3 cellular contexts compared by ENCODE assay signal in genomic region chr6:34378470-34378869, GRCh38.
TF ChIP-seq lines count a peak whose summit lies in the region.

No MANE protein-coding gene starts in this region.

TF ChIP-seq in SK-N-SH, 30 proteins besides CTCF, POLR2A, EP300 and RAD21:
- no peak for TF ChIP-seq FOSL2 (IDR thresholded peaks at IDR 0.05; ENCODE audit: borderline replicate concordance, low read depth)
- no peak for TF ChIP-seq TCF12 (IDR thresholded peaks at IDR 0.05)
- no peak for TF ChIP-seq RCOR1 (IDR thresholded peaks at IDR 0.05; ENCODE audit: low read length)
- no peak for TF ChIP-seq MEF2A (IDR thresholded peaks at IDR 0.05; ENCODE audit: borderline replicate concordance, low read depth)
- TF ChIP-seq NRF1 (IDR thresholded peaks at IDR 0.05; ENCODE audit: low read depth, low read length) = no peak
- TF ChIP-seq, protein P1, sequence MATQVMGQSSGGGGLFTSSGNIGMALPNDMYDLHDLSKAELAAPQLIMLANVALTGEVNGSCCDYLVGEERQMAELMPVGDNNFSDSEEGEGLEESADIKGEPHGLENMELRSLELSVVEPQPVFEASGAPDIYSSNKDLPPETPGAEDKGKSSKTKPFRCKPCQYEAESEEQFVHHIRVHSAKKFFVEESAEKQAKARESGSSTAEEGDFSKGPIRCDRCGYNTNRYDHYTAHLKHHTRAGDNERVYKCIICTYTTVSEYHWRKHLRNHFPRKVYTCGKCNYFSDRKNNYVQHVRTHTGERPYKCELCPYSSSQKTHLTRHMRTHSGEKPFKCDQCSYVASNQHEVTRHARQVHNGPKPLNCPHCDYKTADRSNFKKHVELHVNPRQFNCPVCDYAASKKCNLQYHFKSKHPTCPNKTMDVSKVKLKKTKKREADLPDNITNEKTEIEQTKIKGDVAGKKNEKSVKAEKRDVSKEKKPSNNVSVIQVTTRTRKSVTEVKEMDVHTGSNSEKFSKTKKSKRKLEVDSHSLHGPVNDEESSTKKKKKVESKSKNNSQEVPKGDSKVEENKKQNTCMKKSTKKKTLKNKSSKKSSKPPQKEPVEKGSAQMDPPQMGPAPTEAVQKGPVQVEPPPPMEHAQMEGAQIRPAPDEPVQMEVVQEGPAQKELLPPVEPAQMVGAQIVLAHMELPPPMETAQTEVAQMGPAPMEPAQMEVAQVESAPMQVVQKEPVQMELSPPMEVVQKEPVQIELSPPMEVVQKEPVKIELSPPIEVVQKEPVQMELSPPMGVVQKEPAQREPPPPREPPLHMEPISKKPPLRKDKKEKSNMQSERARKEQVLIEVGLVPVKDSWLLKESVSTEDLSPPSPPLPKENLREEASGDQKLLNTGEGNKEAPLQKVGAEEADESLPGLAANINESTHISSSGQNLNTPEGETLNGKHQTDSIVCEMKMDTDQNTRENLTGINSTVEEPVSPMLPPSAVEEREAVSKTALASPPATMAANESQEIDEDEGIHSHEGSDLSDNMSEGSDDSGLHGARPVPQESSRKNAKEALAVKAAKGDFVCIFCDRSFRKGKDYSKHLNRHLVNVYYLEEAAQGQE (IDR thresholded peaks at IDR 0.05; ENCODE audit: low read depth, low read length) = no peak
- no peak for TF ChIP-seq TEAD4 (IDR thresholded peaks at IDR 0.05; ENCODE audit: borderline replicate concordance, insufficient read depth)
- TF ChIP-seq GABPA (IDR thresholded peaks at IDR 0.05; ENCODE audit: low read depth) = no peak

TF ChIP-seq in SK-N-SH treated with all-trans-retinoic acid at 6 μM for 48 hours, 23 proteins besides CTCF, POLR2A, EP300 and RAD21:
- TF ChIP-seq ZNF70 (CRISPR knock-in tag; IDR thresholded peaks at IDR 0.05) (no peak), ZNF8 (CRISPR knock-in tag; IDR thresholded peaks at IDR 0.05) (no peak), OSR1 (CRISPR knock-in tag; IDR thresholded peaks at IDR 0.05) (no peak), ESRRG (CRISPR knock-in tag; IDR thresholded peaks at IDR 0.05) (no peak), CSDC2 (CRISPR knock-in tag; IDR thresholded peaks at IDR 0.05) (no peak), TCF4 (CRISPR knock-in tag; IDR thresholded peaks at IDR 0.05; ENCODE audit: borderline replicate concordance) (no peak), ZFP3 (CRISPR knock-in tag; IDR thresholded peaks at IDR 0.05) (no peak), ARNTL (CRISPR knock-in tag; IDR thresholded peaks at IDR 0.05; ENCODE audit: borderline replicate concordance, low read depth) (no peak), PATZ1 (CRISPR knock-in tag; IDR thresholded peaks at IDR 0.05; ENCODE audit: borderline replicate concordance) (no peak), SNAI2 (CRISPR knock-in tag; IDR thresholded peaks at IDR 0.05) (no peak), ISL1 (CRISPR knock-in tag; IDR thresholded peaks at IDR 0.05) (no peak), ZC3H10 (CRISPR knock-in tag; IDR thresholded peaks at IDR 0.05) (no peak), BACH2 (CRISPR knock-in tag; IDR thresholded peaks at IDR 0.05; ENCODE audit: borderline replicate concordance) (no peak), TOX (CRISPR knock-in tag; IDR thresholded peaks at IDR 0.05; ENCODE audit: borderline replicate concordance) (no peak), ZFP30 (CRISPR knock-in tag; IDR thresholded peaks at IDR 0.05) (no peak), RARB (CRISPR knock-in tag; IDR thresholded peaks at IDR 0.05) (no peak)
- TF ChIP-seq, protein P2, sequence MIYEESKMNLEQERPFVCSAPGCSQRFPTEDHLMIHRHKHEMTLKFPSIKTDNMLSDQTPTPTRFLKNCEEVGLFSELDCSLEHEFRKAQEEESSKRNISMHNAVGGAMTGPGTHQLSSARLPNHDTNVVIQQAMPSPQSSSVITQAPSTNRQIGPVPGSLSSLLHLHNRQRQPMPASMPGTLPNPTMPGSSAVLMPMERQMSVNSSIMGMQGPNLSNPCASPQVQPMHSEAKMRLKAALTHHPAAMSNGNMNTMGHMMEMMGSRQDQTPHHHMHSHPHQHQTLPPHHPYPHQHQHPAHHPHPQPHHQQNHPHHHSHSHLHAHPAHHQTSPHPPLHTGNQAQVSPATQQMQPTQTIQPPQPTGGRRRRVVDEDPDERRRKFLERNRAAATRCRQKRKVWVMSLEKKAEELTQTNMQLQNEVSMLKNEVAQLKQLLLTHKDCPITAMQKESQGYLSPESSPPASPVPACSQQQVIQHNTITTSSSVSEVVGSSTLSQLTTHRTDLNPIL (CRISPR knock-in tag; IDR thresholded peaks at IDR 0.05; ENCODE audit: low read depth) = no peak

TF ChIP-seq in H1, 55 proteins besides CTCF, POLR2A, EP300 and RAD21:
- TF ChIP-seq TAF7 (optimal IDR thresholded peaks at IDR 0.05; ENCODE audit: borderline replicate concordance, low read depth, low read length) (no peak), KDM1A (IDR thresholded peaks at IDR 0.05; ENCODE audit: borderline replicate concordance, low read length) (no peak), HDAC2 (IDR thresholded peaks at IDR 0.05; ENCODE audit: borderline replicate concordance in 1 of 2, low read depth in 2 of 2, low read length in 2 of 2) (no peak), USF2 (IDR thresholded peaks at IDR 0.05; ENCODE audit: low read length) (no peak), SIRT6 (IDR thresholded peaks at IDR 0.05; ENCODE audit: low read length) (no peak), TEAD4 (IDR thresholded peaks at IDR 0.05; ENCODE audit: low read depth, low read length) (no peak), ATF3 (IDR thresholded peaks at IDR 0.05; ENCODE audit: insufficient read depth, low read depth, low read length) (no peak), CTBP2 (IDR thresholded peaks at IDR 0.05; ENCODE audit: borderline replicate concordance, insufficient read depth, insufficient read length, low read length) (no peak), POLR2AphosphoS5 (IDR thresholded peaks at IDR 0.05; ENCODE audit: low read depth, low read length) (no peak), KDM5A (IDR thresholded peaks at IDR 0.05; ENCODE audit: low read length) (no peak), BCL11A (IDR thresholded peaks at IDR 0.05; ENCODE audit: low read depth in 2 of 2, low read length in 2 of 2) (no peak), SAP30 (IDR thresholded peaks at IDR 0.05; ENCODE audit: insufficient read depth, insufficient replicate concordance, low read length) (no peak), SIN3A (conservative IDR thresholded peaks at IDR 0.05 in 1 of 2, IDR thresholded peaks at IDR 0.05 in 1 of 2; ENCODE audit: low read depth in 1 of 2, low read length in 2 of 2) (no peak), JUN (IDR thresholded peaks at IDR 0.05; ENCODE audit: low read depth, low read length) (no peak)
- TF ChIP-seq, protein P3, sequence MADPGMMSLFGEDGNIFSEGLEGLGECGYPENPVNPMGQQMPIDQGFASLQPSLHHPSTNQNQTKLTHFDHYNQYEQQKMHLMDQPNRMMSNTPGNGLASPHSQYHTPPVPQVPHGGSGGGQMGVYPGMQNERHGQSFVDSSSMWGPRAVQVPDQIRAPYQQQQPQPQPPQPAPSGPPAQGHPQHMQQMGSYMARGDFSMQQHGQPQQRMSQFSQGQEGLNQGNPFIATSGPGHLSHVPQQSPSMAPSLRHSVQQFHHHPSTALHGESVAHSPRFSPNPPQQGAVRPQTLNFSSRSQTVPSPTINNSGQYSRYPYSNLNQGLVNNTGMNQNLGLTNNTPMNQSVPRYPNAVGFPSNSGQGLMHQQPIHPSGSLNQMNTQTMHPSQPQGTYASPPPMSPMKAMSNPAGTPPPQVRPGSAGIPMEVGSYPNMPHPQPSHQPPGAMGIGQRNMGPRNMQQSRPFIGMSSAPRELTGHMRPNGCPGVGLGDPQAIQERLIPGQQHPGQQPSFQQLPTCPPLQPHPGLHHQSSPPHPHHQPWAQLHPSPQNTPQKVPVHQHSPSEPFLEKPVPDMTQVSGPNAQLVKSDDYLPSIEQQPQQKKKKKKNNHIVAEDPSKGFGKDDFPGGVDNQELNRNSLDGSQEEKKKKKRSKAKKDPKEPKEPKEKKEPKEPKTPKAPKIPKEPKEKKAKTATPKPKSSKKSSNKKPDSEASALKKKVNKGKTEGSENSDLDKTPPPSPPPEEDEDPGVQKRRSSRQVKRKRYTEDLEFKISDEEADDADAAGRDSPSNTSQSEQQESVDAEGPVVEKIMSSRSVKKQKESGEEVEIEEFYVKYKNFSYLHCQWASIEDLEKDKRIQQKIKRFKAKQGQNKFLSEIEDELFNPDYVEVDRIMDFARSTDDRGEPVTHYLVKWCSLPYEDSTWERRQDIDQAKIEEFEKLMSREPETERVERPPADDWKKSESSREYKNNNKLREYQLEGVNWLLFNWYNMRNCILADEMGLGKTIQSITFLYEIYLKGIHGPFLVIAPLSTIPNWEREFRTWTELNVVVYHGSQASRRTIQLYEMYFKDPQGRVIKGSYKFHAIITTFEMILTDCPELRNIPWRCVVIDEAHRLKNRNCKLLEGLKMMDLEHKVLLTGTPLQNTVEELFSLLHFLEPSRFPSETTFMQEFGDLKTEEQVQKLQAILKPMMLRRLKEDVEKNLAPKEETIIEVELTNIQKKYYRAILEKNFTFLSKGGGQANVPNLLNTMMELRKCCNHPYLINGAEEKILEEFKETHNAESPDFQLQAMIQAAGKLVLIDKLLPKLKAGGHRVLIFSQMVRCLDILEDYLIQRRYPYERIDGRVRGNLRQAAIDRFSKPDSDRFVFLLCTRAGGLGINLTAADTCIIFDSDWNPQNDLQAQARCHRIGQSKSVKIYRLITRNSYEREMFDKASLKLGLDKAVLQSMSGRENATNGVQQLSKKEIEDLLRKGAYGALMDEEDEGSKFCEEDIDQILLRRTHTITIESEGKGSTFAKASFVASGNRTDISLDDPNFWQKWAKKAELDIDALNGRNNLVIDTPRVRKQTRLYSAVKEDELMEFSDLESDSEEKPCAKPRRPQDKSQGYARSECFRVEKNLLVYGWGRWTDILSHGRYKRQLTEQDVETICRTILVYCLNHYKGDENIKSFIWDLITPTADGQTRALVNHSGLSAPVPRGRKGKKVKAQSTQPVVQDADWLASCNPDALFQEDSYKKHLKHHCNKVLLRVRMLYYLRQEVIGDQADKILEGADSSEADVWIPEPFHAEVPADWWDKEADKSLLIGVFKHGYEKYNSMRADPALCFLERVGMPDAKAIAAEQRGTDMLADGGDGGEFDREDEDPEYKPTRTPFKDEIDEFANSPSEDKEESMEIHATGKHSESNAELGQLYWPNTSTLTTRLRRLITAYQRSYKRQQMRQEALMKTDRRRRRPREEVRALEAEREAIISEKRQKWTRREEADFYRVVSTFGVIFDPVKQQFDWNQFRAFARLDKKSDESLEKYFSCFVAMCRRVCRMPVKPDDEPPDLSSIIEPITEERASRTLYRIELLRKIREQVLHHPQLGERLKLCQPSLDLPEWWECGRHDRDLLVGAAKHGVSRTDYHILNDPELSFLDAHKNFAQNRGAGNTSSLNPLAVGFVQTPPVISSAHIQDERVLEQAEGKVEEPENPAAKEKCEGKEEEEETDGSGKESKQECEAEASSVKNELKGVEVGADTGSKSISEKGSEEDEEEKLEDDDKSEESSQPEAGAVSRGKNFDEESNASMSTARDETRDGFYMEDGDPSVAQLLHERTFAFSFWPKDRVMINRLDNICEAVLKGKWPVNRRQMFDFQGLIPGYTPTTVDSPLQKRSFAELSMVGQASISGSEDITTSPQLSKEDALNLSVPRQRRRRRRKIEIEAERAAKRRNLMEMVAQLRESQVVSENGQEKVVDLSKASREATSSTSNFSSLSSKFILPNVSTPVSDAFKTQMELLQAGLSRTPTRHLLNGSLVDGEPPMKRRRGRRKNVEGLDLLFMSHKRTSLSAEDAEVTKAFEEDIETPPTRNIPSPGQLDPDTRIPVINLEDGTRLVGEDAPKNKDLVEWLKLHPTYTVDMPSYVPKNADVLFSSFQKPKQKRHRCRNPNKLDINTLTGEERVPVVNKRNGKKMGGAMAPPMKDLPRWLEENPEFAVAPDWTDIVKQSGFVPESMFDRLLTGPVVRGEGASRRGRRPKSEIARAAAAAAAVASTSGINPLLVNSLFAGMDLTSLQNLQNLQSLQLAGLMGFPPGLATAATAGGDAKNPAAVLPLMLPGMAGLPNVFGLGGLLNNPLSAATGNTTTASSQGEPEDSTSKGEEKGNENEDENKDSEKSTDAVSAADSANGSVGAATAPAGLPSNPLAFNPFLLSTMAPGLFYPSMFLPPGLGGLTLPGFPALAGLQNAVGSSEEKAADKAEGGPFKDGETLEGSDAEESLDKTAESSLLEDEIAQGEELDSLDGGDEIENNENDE (IDR thresholded peaks at IDR 0.05; ENCODE audit: insufficient replicate concordance, low read length) = no peak
